In genomic region chr15:64161688-64162477, GRCh38 we compare ENCODE assay signal across 9 cellular contexts. TPM values are rescaled to one million over a fixed set of nuclear protein-coding genes. Genes with fewer than 3 reads are reported as not detected.
DNase-seq lines count a peak whose midpoint lies in the region; ATAC-seq, FAIRE-seq and TF ChIP-seq lines count a peak whose summit lies in the region.
"Had no signal": no experiment of that assay in that cellular context is flagged by ENCODE, and none has a peak within 500 bp of the region (broad histone marks: within the 10 kb centered on the region; RNA-seq: fewer than 3 reads in every experiment).

No MANE protein-coding gene starts in this region.

- H3K9ac ChIP-seq in K562 (ENCODE audit: insufficient read depth in 1 of 2, low read depth in 2 of 2, low read length in 2 of 2): peak overlapping the region; percentile 94 to 96

- DNase-seq in cardiac muscle cell (ENCODE audit: low read depth in 1 of 2, low spot score in 1 of 2) (no peak), left ventricle myocardium superior (no peak), K562 (ENCODE audit: extremely low read depth in 1 of 4, low spot score in 3 of 4) (no peak), lung (ENCODE audit: low spot score) (no peak), upper lobe of right lung (no peak), sciatic nerve (ENCODE audit: low spot score) (no peak), cerebellum (ENCODE audit: low spot score) (no peak)
- no peak for DNase-seq in stimulated activated CD4-positive, alpha-beta T cell treated with anti-CD3 and anti-CD28 coated beads, Interleukin-4, amount 100 ng/mL, for 4 hours

- no peak; the same call in 1 of the 2 replicates for TF ChIP-seq POLR2A in K562 (conservative IDR thresholded peaks at IDR 0.05)

- peaks cover 45% of the 10 kb centered on the region for H3K79me2 ChIP-seq in K562 (ENCODE audit: control insufficient read depth, insufficient read depth, low read length)

- in situ Hi-C loops in K562 (cut with MboI): no loop called here

- no peak for TF ChIP-seq CTCF in cardiac muscle cell (IDR thresholded peaks at IDR 0.05; ENCODE audit: low read depth, low read length)
- no peak for TF ChIP-seq CTCF in K562 (IDR thresholded peaks at IDR 0.05 in 2 of 3, conservative IDR thresholded peaks at IDR 0.05 in 1 of 3; ENCODE audit: insufficient read depth in 2 of 3, low read depth in 1 of 3, low read length in 3 of 3)
- TF ChIP-seq CTCF in lung (IDR thresholded peaks at IDR 0.05; ENCODE audit: control extremely low read depth, extremely low read depth): no peak
- no peak for TF ChIP-seq CTCF in upper lobe of right lung (IDR thresholded peaks at IDR 0.05)

- H3K27me3 ChIP-seq in cardiac muscle cell (no peaks in the 10 kb centered on the region), K562 (ENCODE audit: control insufficient read depth in 2 of 2, insufficient read depth in 2 of 2, low read length in 2 of 2) (no peaks in the 10 kb centered on the region), lung (ENCODE audit: control insufficient read depth, insufficient read depth) (no peaks in the 10 kb centered on the region), upper lobe of right lung (no peaks in the 10 kb centered on the region)

- ATAC-seq in left ventricle myocardium superior (no peak), K562 (no peak), lung (ENCODE audit: insufficient read depth, low FRiP score) (no peak), upper lobe of right lung (no peak), sciatic nerve (no peak)

- H3K27ac ChIP-seq in cardiac muscle cell: peak overlapping the region; percentile 89
- peak overlapping the region; percentile 86 for H3K27ac ChIP-seq in K562 (ENCODE audit: extremely low read depth, low read depth, low read length)
- peak overlapping the region; percentile 47 to 78 for H3K27ac ChIP-seq in lung (ENCODE audit: low read depth in 1 of 2, low read length in 1 of 2)
- peak overlapping the region; percentile 96 for H3K27ac ChIP-seq in upper lobe of right lung

- peak; percentile 6 for FAIRE-seq in K562 (lab: Jason Lieb, UNC)
- FAIRE-seq: TTC549 had no signal

- no peaks in the 10 kb centered on the region for H4K20me1 ChIP-seq in K562 (replicated peaks; ENCODE audit: control insufficient read depth, insufficient read depth, low read length)

- CTCF ChIA-PET in K562 (lab: Yijun Ruan, JAX; ENCODE audit: low intra/inter-chr PET ratio): no interaction called here

- H2AFZ ChIP-seq in K562 (ENCODE audit: low read depth, low read length): no peak overlapping the region

- no peak for TF ChIP-seq EP300 in K562 (IDR thresholded peaks at IDR 0.05; ENCODE audit: low read length)

- H3K36me3 ChIP-seq in cardiac muscle cell (peaks cover 29% of the 10 kb centered on the region), K562 (ENCODE audit: control insufficient read depth, insufficient read depth, low read length) (peaks cover 51% of the 10 kb centered on the region), lung (ENCODE audit: control insufficient read depth in 2 of 2, insufficient read depth in 2 of 2, low read length in 2 of 2) (peaks cover 14 to 31% of the 10 kb centered on the region in 2 donors), upper lobe of right lung (peaks cover 48% of the 10 kb centered on the region)

- TSS peak; percentile 77 for BruUV-seq in K562 (replicated peaks; lab: Mats Ljungman, UMichigan)

- H3K9me3 ChIP-seq in cardiac muscle cell (ENCODE audit: low read depth) (no peaks in the 10 kb centered on the region), K562 (replicated peaks; ENCODE audit: control insufficient read depth, insufficient read depth, low read depth, low read length) (no peaks in the 10 kb centered on the region), lung (ENCODE audit: control insufficient read depth in 2 of 2, insufficient read depth in 1 of 2, low read length in 1 of 2) (no peaks in the 10 kb centered on the region), upper lobe of right lung (no peaks in the 10 kb centered on the region)

- H3K9me1 ChIP-seq in K562 (ENCODE audit: control insufficient read depth, insufficient read depth, low read length): no peaks in the 10 kb centered on the region

- H3K4me1 ChIP-seq in cardiac muscle cell (ENCODE audit: low read depth) (peaks cover 36% of the 10 kb centered on the region), K562 (replicated peaks in 1 of 2; ENCODE audit: control insufficient read depth in 2 of 2, insufficient read depth in 2 of 2, low read length in 2 of 2) (peaks cover 16 to 27% of the 10 kb centered on the region in 2 experiments; a peak in 3 of 5 replicates), lung (ENCODE audit: control insufficient read depth in 2 of 2, insufficient read depth in 2 of 2, low read length in 2 of 2) (peaks cover 7 to 12% of the 10 kb centered on the region in 2 donors), upper lobe of right lung (peaks cover 37% of the 10 kb centered on the region)

- TF ChIP-seq RAD21 in K562 (CRISPR knock-in tag; conservative IDR thresholded peaks at IDR 0.05 in 1 of 2, IDR thresholded peaks at IDR 0.05 in 1 of 2): no peak

- peak overlapping the region; percentile 94 for H3K4me2 ChIP-seq in K562 (ENCODE audit: insufficient read depth, low read length)

- peak overlapping the region; percentile 58 for H3K4me3 ChIP-seq in cardiac muscle cell
- peak overlapping the region; percentile 92 for H3K4me3 ChIP-seq in K562
- peak overlapping the region; percentile 84 for H3K4me3 ChIP-seq in lung
- peak overlapping the region; percentile 89 for H3K4me3 ChIP-seq in upper lobe of right lung

- 9% methylated on average over 11 of the region's 12 CpGs for WGBS in K562 (ENCODE audit: insufficient coverage, low coverage, missing lambda C conversion rate)
- WGBS in lung, 2 donors: 51 to 66% methylated on average over 12 of the region's 12 CpGs

- intact Hi-C loops in left ventricle myocardium superior (cut with micrococcal nuclease): no loop called here
- intact Hi-C loops in K562 (cut with micrococcal nuclease): loop anchor here (5.0 kb wide), 1 partner anchor 45 kb away; no protein-coding TSS in a partner anchor
- intact Hi-C loops in upper lobe of right lung (cut with DNase I): no loop called here
- intact Hi-C loops in sciatic nerve (cut with DNase I): no loop called here

- POLR2A ChIA-PET in K562 (lab: Yijun Ruan, JAX): interaction anchor here (0.7 to 3.8 kb wide), 9 partner anchors 8 to 825 kb away, joined by 3 to 36 read pairs (median 5); partner anchors contain the start of gene CSNK1G1

RNA-seq across cellular contexts. Expression of gene PPIB, which starts 0.9 kb away (rescaled TPM):
- total RNA-seq in cardiac muscle cell (382 and 714 TPM in 2 replicates), left ventricle myocardium superior (106 TPM), K562 (2014; rRNA removed) (381 and 402 TPM in 2 replicates), K562 (2014; rRNA removed; fragmentation: Illumina TruSeq; extraction: Trizol) (258 and 306 TPM in 2 replicates), K562 (2015; rRNA removed; fragmentation: Illumina TruSeq; extraction: Trizol) (403 and 418 TPM in 2 replicates), K562 (2021) (374 and 413 TPM in 2 replicates), lung (100 to 1,000 TPM; 213 to 721 TPM), upper lobe of right lung (389 TPM), sciatic nerve (218 TPM), cerebellum (98.6 TPM)
- polyA plus RNA-seq in cardiac muscle cell (550 and 1,055 TPM in 2 replicates), K562 (2011; rRNA removed) (410 and 460 TPM in 2 replicates), K562 (2014; fragmentation: Illumina TruSeq; extraction: Trizol) (535 and 580 TPM in 2 replicates), K562 (2014; fragmentation: Nextera tagmentation; extraction: Ambion mirVana) (100 to 1,000 TPM; 652 to 746 TPM), K562 (2014; rRNA removed) (419 and 439 TPM in 2 replicates), lung (1,000 to 10,000 TPM in 1 of 2 donors, 100 to 1,000 TPM in 1; 981 to 1,077 TPM)
- 284 and 466 TPM in 2 replicates for total RNA-seq in K562 (2011; cell fraction: chromatin; rRNA removed; ENCODE audit: low replicate concordance)
- total RNA-seq in K562 (2011; cell fraction: nucleolus; rRNA removed): 746 and 824 TPM in 2 replicates
- total RNA-seq in K562 (2011; cell fraction: nucleoplasm; rRNA removed): 510 and 682 TPM in 2 replicates
- polyA plus RNA-seq in K562 (2011; cell fraction: cytosol; rRNA removed): 455 and 489 TPM in 2 replicates
- polyA plus RNA-seq in K562 (2011; cell fraction: nucleus; rRNA removed): 136 and 186 TPM in 2 replicates
- polyA plus RNA-seq in K562 (2012): 450 and 660 TPM in 2 replicates
- polyA minus RNA-seq in K562 (2011; rRNA and poly(A)+ RNA removed): 325 and 372 TPM in 2 replicates
- 155 and 164 TPM in 2 replicates for polyA minus RNA-seq in K562 (2011; cell fraction: cytosol; rRNA and poly(A)+ RNA removed)
- 27.5 and 54.3 TPM in 2 replicates for polyA minus RNA-seq in K562 (2011; cell fraction: nucleus; rRNA and poly(A)+ RNA removed)

RNA-seq across cellular contexts. Expression of gene SNX22, which starts 10.4 kb away (rescaled TPM):
- total RNA-seq in cardiac muscle cell (1.5 and 2.1 TPM in 2 replicates), left ventricle myocardium superior (5.6 TPM), K562 (2014; rRNA removed) (2.1 and 2.3 TPM in 2 replicates), K562 (2014; rRNA removed; fragmentation: Illumina TruSeq; extraction: Trizol) (0.99 and 1.2 TPM in 2 replicates), K562 (2015; rRNA removed; fragmentation: Illumina TruSeq; extraction: Trizol) (1.1 and 1.2 TPM in 2 replicates), K562 (2021) (1.8 and 3.0 TPM in 2 replicates), lung (10 to 100 TPM in 1 of 2 donors, 1 to 10 TPM in 1; 3.4 to 20.3 TPM), upper lobe of right lung (28.3 TPM), sciatic nerve (2.1 TPM), cerebellum (8.3 TPM)
- polyA plus RNA-seq in cardiac muscle cell (0.59 and 2.0 TPM in 2 replicates), K562 (2011; rRNA removed) (0.89 and 0.91 TPM in 2 replicates), K562 (2014; fragmentation: Illumina TruSeq; extraction: Trizol) (0.98 and 1.3 TPM in 2 replicates), K562 (2014; fragmentation: Nextera tagmentation; extraction: Ambion mirVana) (1 to 10 TPM; 2.0 TPM), K562 (2014; rRNA removed) (1.7 and 2.0 TPM in 2 replicates), lung (10 to 100 TPM in 1 of 2 donors, 1 to 10 TPM in 1; 4.1 to 14.2 TPM)
- 2.8 and 8.7 TPM in 2 replicates for total RNA-seq in K562 (2011; cell fraction: chromatin; rRNA removed; ENCODE audit: low replicate concordance)
- 8.5 and 10.3 TPM in 2 replicates for total RNA-seq in K562 (2011; cell fraction: nucleolus; rRNA removed)
- total RNA-seq in K562 (2011; cell fraction: nucleoplasm; rRNA removed): 4.7 and 5.8 TPM in 2 replicates
- polyA plus RNA-seq in K562 (2011; cell fraction: cytosol; rRNA removed): 0.52 and 2.0 TPM in 2 replicates
- polyA plus RNA-seq in K562 (2011; cell fraction: nucleus; rRNA removed): 4.2 and 8.3 TPM in 2 replicates
- 2.1 and 2.4 TPM in 2 replicates for polyA plus RNA-seq in K562 (2012)
- polyA minus RNA-seq in K562 (2011; rRNA and poly(A)+ RNA removed): 0.84 and 1.3 TPM in 2 replicates
- polyA minus RNA-seq in K562 (2011; cell fraction: cytosol; rRNA and poly(A)+ RNA removed): 0.67 and 0.73 TPM in 2 replicates
- polyA minus RNA-seq in K562 (2011; cell fraction: nucleus; rRNA and poly(A)+ RNA removed): 4.8 and 5.0 TPM in 2 replicates
